Comparison of ENCODE assay signal across 25 cellular contexts in genomic region chr11:95606824-95607223, GRCh38.
DNase-seq lines count a peak whose midpoint lies in the region; ATAC-seq, FAIRE-seq and TF ChIP-seq lines count a peak whose summit lies in the region.
"Had no signal": no experiment of that assay in that cellular context is flagged by ENCODE, and none has a peak within 500 bp of the region (broad histone marks: within the 10 kb centered on the region; RNA-seq: fewer than 3 reads in every experiment).

No MANE protein-coding gene starts in this region.

- H3K79me2 ChIP-seq in K562 (ENCODE audit: control insufficient read depth, insufficient read depth, low read length), result no peaks in the 10 kb centered on the region
- H3K79me2 ChIP-seq in neural progenitor cell (ENCODE audit: low read depth), result no peaks in the 10 kb centered on the region
- H3K79me2 ChIP-seq in smooth muscle cell (ENCODE audit: low read depth), result no peaks in the 10 kb centered on the region

- H3F3A ChIP-seq in neural progenitor cell (ENCODE audit: low read depth) (peaks cover 2% of the 10 kb centered on the region), smooth muscle cell (ENCODE audit: low read depth) (no peaks in the 10 kb centered on the region)

- H3K36me3 Mint-ChIP-seq in neural progenitor cell, result no peaks in the 10 kb centered on the region
- H3K36me3 Mint-ChIP-seq: CD4-positive, alpha-beta memory T cell had no signal

- H3K9me3 ChIP-seq in K562 (replicated peaks; ENCODE audit: control insufficient read depth, insufficient read depth, low read depth, low read length) (no peaks in the 10 kb centered on the region), neural progenitor cell (ENCODE audit: low read depth) (no peaks in the 10 kb centered on the region), smooth muscle cell (replicated peaks; ENCODE audit: low read depth) (no peaks in the 10 kb centered on the region)
- H3K9me3 ChIP-seq: BE2C, BLaER1 had no signal

- H3K27me3 Mint-ChIP-seq in neural progenitor cell (ENCODE audit: insufficient read depth, low read depth), result peaks cover 7% of the 10 kb centered on the region

- H3K4me3 Mint-ChIP-seq in neural progenitor cell, result no peak overlapping the region
- H3K4me3 Mint-ChIP-seq: CD4-positive, alpha-beta memory T cell; CD8-positive, alpha-beta memory T cell had no signal

- no peak overlapping the region for H3K4me3 ChIP-seq in K562
- no peak overlapping the region for H3K4me3 ChIP-seq in neural progenitor cell
- H3K4me3 ChIP-seq in smooth muscle cell, result no peak overlapping the region
- H3K4me3 ChIP-seq: BLaER1, GM12878 had no signal

- ATAC-seq in K562, result no peak
- ATAC-seq in GM19351 (IDR thresholded peaks at IDR 0.05; ENCODE audit: unreplicated experiment), result no peak
- ATAC-seq: GM12878 had no signal

- no TSS peak for BruUV-seq in K562 (replicated peaks; lab: Mats Ljungman, UMichigan)

- H3K4me1 Mint-ChIP-seq in neural progenitor cell, result peaks cover 3% of the 10 kb centered on the region

- no peak for TF ChIP-seq CTCF in K562 (IDR thresholded peaks at IDR 0.05 in 2 of 3, conservative IDR thresholded peaks at IDR 0.05 in 1 of 3; ENCODE audit: insufficient read depth in 2 of 3, low read depth in 1 of 3, low read length in 3 of 3)
- no peak for TF ChIP-seq CTCF in neural progenitor cell (IDR thresholded peaks at IDR 0.05)
- TF ChIP-seq CTCF in smooth muscle cell (IDR thresholded peaks at IDR 0.05; ENCODE audit: borderline replicate concordance, insufficient read depth, poor library complexity, severe bottlenecking), result no peak
- no peak for TF ChIP-seq CTCF in GM20000 (IDR thresholded peaks at IDR 0.05; ENCODE audit: extremely low read depth, missing control alignments)

- H3K9me1 ChIP-seq in K562 (ENCODE audit: control insufficient read depth, insufficient read depth, low read length), result no peaks in the 10 kb centered on the region

- H3K27me3 ChIP-seq in K562 (ENCODE audit: control insufficient read depth in 2 of 2, insufficient read depth in 2 of 2, low read length in 2 of 2) (no peaks in the 10 kb centered on the region), neural progenitor cell (no peaks in the 10 kb centered on the region), smooth muscle cell (ENCODE audit: low read depth) (no peaks in the 10 kb centered on the region)
- H3K27me3 ChIP-seq: BE2C, BLaER1 had no signal

- in situ Hi-C loops in K562 (cut with MboI), result no loop called here

- 25% methylated on average over 3 of the region's 3 CpGs for WGBS in K562 (ENCODE audit: insufficient coverage, low coverage, missing lambda C conversion rate)
- WGBS in smooth muscle cell (ENCODE audit: low lambda C conversion rate), result 81% methylated on average over 3 of the region's 3 CpGs

- intact Hi-C loops in K562 (cut with micrococcal nuclease), result no loop called here

- no peak for DNase-seq in K562 (ENCODE audit: extremely low read depth in 1 of 4, low spot score in 3 of 4)
- DNase-seq in neural progenitor cell (ENCODE audit: low spot score), result no peak
- DNase-seq in smooth muscle cell (lab: John Stamatoyannopoulos, UW; ENCODE audit: unreplicated experiment), result no peak
- DNase-seq in ureter (ENCODE audit: low spot score), result no peak
- no peak for DNase-seq in GM20000 (ENCODE audit: low spot score)
- DNase-seq: 8988T; ACHN; BE2C; CD4-positive, alpha-beta memory T cell; CD8-positive, alpha-beta memory T cell; COR-L47; DMS 273 treated with DMSO at 0.1 percent for 48 hours; DMS153; DMS53; DMS79; DND-41; EL; GDM1 had no signal

- no peak for FAIRE-seq in K562 (lab: Jason Lieb, UNC)
- FAIRE-seq: A204.1, GM12878, GM12892, GM18507 had no signal

- no peak overlapping the region for H3K27ac Mint-ChIP-seq in neural progenitor cell
- H3K27ac Mint-ChIP-seq: CD8-positive, alpha-beta memory T cell had no signal

- H3K36me3 ChIP-seq in K562 (ENCODE audit: control insufficient read depth, insufficient read depth, low read length) (no peaks in the 10 kb centered on the region), neural progenitor cell (no peaks in the 10 kb centered on the region), smooth muscle cell (ENCODE audit: low read depth) (no peaks in the 10 kb centered on the region)
- H3K36me3 ChIP-seq: BE2C, BLaER1 had no signal

- no peaks in the 10 kb centered on the region for H3K9me3 Mint-ChIP-seq in neural progenitor cell
- H3K9me3 Mint-ChIP-seq: CD8-positive, alpha-beta memory T cell had no signal

- TF ChIP-seq EP300 in K562 (IDR thresholded peaks at IDR 0.05; ENCODE audit: low read length), result no peak

- no peak for TF ChIP-seq RAD21 in K562 (CRISPR knock-in tag; conservative IDR thresholded peaks at IDR 0.05 in 1 of 2, IDR thresholded peaks at IDR 0.05 in 1 of 2)

- H3K4me1 ChIP-seq in K562 (replicated peaks in 1 of 2; ENCODE audit: control insufficient read depth in 2 of 2, insufficient read depth in 2 of 2, low read length in 2 of 2) (no peaks in the 10 kb centered on the region), neural progenitor cell (peaks cover 23% of the 10 kb centered on the region), smooth muscle cell (ENCODE audit: low read depth) (peaks cover 20% of the 10 kb centered on the region)
- H3K4me1 ChIP-seq: BE2C, BLaER1 had no signal

- no peak overlapping the region for H3K4me2 ChIP-seq in K562 (ENCODE audit: insufficient read depth, low read length)
- no peak overlapping the region for H3K4me2 ChIP-seq in neural progenitor cell
- H3K4me2 ChIP-seq in smooth muscle cell, result no peak overlapping the region
- H3K4me2 ChIP-seq: BLaER1 had no signal

- H3K9ac ChIP-seq in K562 (ENCODE audit: insufficient read depth in 1 of 2, low read depth in 2 of 2, low read length in 2 of 2) (no peak overlapping the region), neural progenitor cell (no peak overlapping the region), smooth muscle cell (ENCODE audit: low read depth) (no peak overlapping the region)
- H3K9ac ChIP-seq: BLaER1 had no signal

- POLR2A ChIA-PET in K562 (lab: Yijun Ruan, JAX), result no interaction called here

- CTCF ChIA-PET in K562 (lab: Yijun Ruan, JAX; ENCODE audit: low intra/inter-chr PET ratio), result no interaction called here

- peak overlapping the region; percentile 29; the same call in 1 of the 2 replicates for H2AFZ ChIP-seq in K562 (ENCODE audit: low read depth, low read length)
- H2AFZ ChIP-seq in neural progenitor cell (replicated peaks), result peak overlapping the region; percentile 51
- peak overlapping the region; percentile 41 for H2AFZ ChIP-seq in smooth muscle cell (ENCODE audit: low read depth)

- TF ChIP-seq POLR2A in K562 (conservative IDR thresholded peaks at IDR 0.05), result no peak

- H4K20me1 ChIP-seq in K562 (replicated peaks; ENCODE audit: control insufficient read depth, insufficient read depth, low read length) (no peaks in the 10 kb centered on the region), neural progenitor cell (ENCODE audit: low read depth) (no peaks in the 10 kb centered on the region), smooth muscle cell (ENCODE audit: low read depth) (no peaks in the 10 kb centered on the region)
- H4K20me1 ChIP-seq: BLaER1 had no signal

- H3K27ac ChIP-seq in K562 (ENCODE audit: extremely low read depth, low read depth, low read length), result no peak overlapping the region
- no peak overlapping the region for H3K27ac ChIP-seq in neural progenitor cell
- no peak overlapping the region for H3K27ac ChIP-seq in smooth muscle cell (ENCODE audit: low read depth)
- H3K27ac ChIP-seq: BLaER1, C4-2B had no signal

TF ChIP-seq in K562, 482 proteins besides CTCF, POLR2A, EP300 and RAD21 (continues in another document):
- TF ChIP-seq RFX5 (IDR thresholded peaks at IDR 0.05; ENCODE audit: low read depth, low read length), result no peak
- TF ChIP-seq ZNF445 (CRISPR knock-in tag; IDR thresholded peaks at IDR 0.05; ENCODE audit: low read depth), result no peak
- TF ChIP-seq CBX3 (IDR thresholded peaks at IDR 0.05; ENCODE audit: borderline replicate concordance in 1 of 2, low read length in 2 of 2), result no peak
- TF ChIP-seq KAT2B (IDR thresholded peaks at IDR 0.05; ENCODE audit: low read depth, low read length), result no peak
- no peak for TF ChIP-seq ELF4 (CRISPR knock-in tag; IDR thresholded peaks at IDR 0.05)
- TF ChIP-seq TSC22D4 (tag; IDR thresholded peaks at IDR 0.05), result no peak
- TF ChIP-seq CREB3 (tag; conservative IDR thresholded peaks at IDR 0.05; ENCODE audit: low read depth), result no peak
